ENCODE assay signal across 17 cellular contexts in genomic region chr4:84937381-84937977, GRCh38. TPM values are rescaled to one million over a fixed set of nuclear protein-coding genes. Genes with fewer than 3 reads are reported as not detected.
A peak's percentile ranks its signal among the peaks of the same experiment; 100 is the strongest.
DNase-seq lines count a peak whose midpoint lies in the region; ATAC-seq and TF ChIP-seq lines count a peak whose summit lies in the region.
"Had no signal": no experiment of that assay in that cellular context is flagged by ENCODE, and none has a peak within 500 bp of the region (broad histone marks: within the 10 kb centered on the region; RNA-seq: fewer than 3 reads in every experiment).

No MANE protein-coding gene starts in this region.

- H3K36me3 ChIP-seq in ACC112 (ENCODE audit: insufficient read depth, low read length) = peaks cover 18% of the 10 kb centered on the region
- peaks cover 2% of the 10 kb centered on the region for H3K36me3 ChIP-seq in adipocyte (ENCODE audit: control insufficient read depth, insufficient read depth, low read length, severe bottlenecking)
- H3K36me3 ChIP-seq in gastroesophageal sphincter = no peaks in the 10 kb centered on the region
- no peaks in the 10 kb centered on the region for H3K36me3 ChIP-seq in psoas muscle (ENCODE audit: insufficient read depth in 1 of 2, low read depth in 1 of 2)

- no peak overlapping the region for H3K27ac Mint-ChIP-seq in activated naive CD4-positive, alpha-beta T cell treated with anti-CD3 and anti-CD28 coated beads, Interleukin-2, amount 10 ng/mL, durations not matched to agents 7 days and 5 days
- H3K27ac Mint-ChIP-seq in activated CD8-positive, alpha-beta T cell treated with anti-CD3 and anti-CD28 coated beads, Interleukin-2, amount 10 ng/mL, durations not matched to agents 7 days and 5 days = no peak overlapping the region
- H3K27ac Mint-ChIP-seq: activated naive CD4-positive, alpha-beta T cell treated with anti-CD3 and anti-CD28 coated beads, Interleukin-2, amount 50 U/mL, for 72 hours; CD14-positive monocyte; dendritic cell treated with granulocyte-macrophage colony-stimulating factor and Interleukin-4, amounts not matched to agents 40 ng/mL and 50 ng/mL, for 4 days; neural progenitor cell had no signal

- no peaks in the 10 kb centered on the region for H3K27me3 Mint-ChIP-seq in activated naive CD4-positive, alpha-beta T cell treated with anti-CD3 and anti-CD28 coated beads, Interleukin-2, amount 10 ng/mL, durations not matched to agents 7 days and 5 days
- no peaks in the 10 kb centered on the region for H3K27me3 Mint-ChIP-seq in activated CD8-positive, alpha-beta T cell treated with anti-CD3 and anti-CD28 coated beads, Interleukin-2, amount 10 ng/mL, durations not matched to agents 7 days and 5 days (ENCODE audit: low read depth)
- H3K27me3 Mint-ChIP-seq: dendritic cell treated with granulocyte-macrophage colony-stimulating factor and Interleukin-4, amounts not matched to agents 40 ng/mL and 50 ng/mL, for 4 days had no signal

- peaks cover 77% of the 10 kb centered on the region for H3K79me2 ChIP-seq in ACC112 (ENCODE audit: control insufficient read depth, insufficient read depth, low read length, unreplicated experiment)

- no peak for DNase-seq in adipocyte (ENCODE audit: low read depth)
- no peak for DNase-seq in psoas muscle
- DNase-seq in activated naive CD4-positive, alpha-beta T cell treated with anti-CD3 and anti-CD28 coated beads, Interleukin-2, amount 10 ng/mL, durations not matched to agents 7 days and 5 days = no peak
- DNase-seq in activated CD8-positive, alpha-beta T cell treated with anti-CD3 and anti-CD28 coated beads, Interleukin-2, amount 10 ng/mL, durations not matched to agents 7 days and 5 days = no peak
- no peak for DNase-seq in NCI-H69 (lab: John Stamatoyannopoulos, UW)
- DNase-seq: NCI-H1105 treated with DMSO at 0.1 percent for 48 hours, NCI-H2107, retina had no signal

- POLR2A ChIA-PET in activated CD8-positive, alpha-beta T cell treated with anti-CD3 and anti-CD28 coated beads, Interleukin-2, amount 10 ng/mL, durations not matched to agents 7 days and 5 days (lab: Charles Lee) = no interaction called here

- H3K9me3 ChIP-seq in adipocyte (ENCODE audit: control insufficient read depth, low read length) (peaks cover 15% of the 10 kb centered on the region), gastroesophageal sphincter (peaks cover 0 to 17% (median 2%) of the 10 kb centered on the region in 3 donors), psoas muscle (peaks cover 19% of the 10 kb centered on the region)

- TF ChIP-seq EP300 in gastroesophageal sphincter (IDR thresholded peaks at IDR 0.05) = no peak

- intact Hi-C loops in psoas muscle (cut with DNase I) = no loop called here

- no peak overlapping the region for H3K4me3 Mint-ChIP-seq in activated naive CD4-positive, alpha-beta T cell treated with anti-CD3 and anti-CD28 coated beads, Interleukin-2, amount 10 ng/mL, durations not matched to agents 7 days and 5 days
- no peak overlapping the region for H3K4me3 Mint-ChIP-seq in activated CD8-positive, alpha-beta T cell treated with anti-CD3 and anti-CD28 coated beads, Interleukin-2, amount 10 ng/mL, durations not matched to agents 7 days and 5 days
- H3K4me3 Mint-ChIP-seq: CD14-positive monocyte; dendritic cell treated with granulocyte-macrophage colony-stimulating factor and Interleukin-4, amounts not matched to agents 40 ng/mL and 50 ng/mL, for 4 days; neural progenitor cell had no signal

- no peaks in the 10 kb centered on the region for H3K36me3 Mint-ChIP-seq in activated naive CD4-positive, alpha-beta T cell treated with anti-CD3 and anti-CD28 coated beads, Interleukin-2, amount 10 ng/mL, durations not matched to agents 7 days and 5 days
- H3K36me3 Mint-ChIP-seq in activated CD8-positive, alpha-beta T cell treated with anti-CD3 and anti-CD28 coated beads, Interleukin-2, amount 10 ng/mL, durations not matched to agents 7 days and 5 days (ENCODE audit: low read depth) = no peaks in the 10 kb centered on the region
- H3K36me3 Mint-ChIP-seq: activated naive CD4-positive, alpha-beta T cell treated with anti-CD3 and anti-CD28 coated beads, Interleukin-2, amount 50 U/mL, for 72 hours had no signal

- no peak overlapping the region for H2AFZ ChIP-seq in ACC112 (ENCODE audit: low read length, unreplicated experiment)
- H2AFZ ChIP-seq: neural progenitor cell had no signal

- no peak for TF ChIP-seq POLR2A in gastroesophageal sphincter (IDR thresholded peaks at IDR 0.05)
- TF ChIP-seq POLR2A in GM18505 (IDR thresholded peaks at IDR 0.05; ENCODE audit: borderline replicate concordance, extremely low read depth, insufficient read depth, insufficient read length) = no peak

- 47 to 62% methylated on average over 3 of the region's 3 CpGs for WGBS in gastroesophageal sphincter (ENCODE audit: low coverage in 1 of 2), 2 donors
- 41 to 48% (median 41%) methylated on average over 3 of the region's 3 CpGs for WGBS in psoas muscle, 3 donors

- peak overlapping the region; percentile 2; the same call in 1 of the 2 replicates for H3K27ac ChIP-seq in ACC112 (ENCODE audit: low read depth, low read length)
- H3K27ac ChIP-seq in gastroesophageal sphincter = peak overlapping the region; percentile 34 to 61 (median 54)
- peak overlapping the region; percentile 27 for H3K27ac ChIP-seq in psoas muscle
- H3K27ac ChIP-seq: epithelial cell of prostate, neural progenitor cell had no signal

- peaks cover 2% of the 10 kb centered on the region for H3K9me3 Mint-ChIP-seq in activated naive CD4-positive, alpha-beta T cell treated with anti-CD3 and anti-CD28 coated beads, Interleukin-2, amount 10 ng/mL, durations not matched to agents 7 days and 5 days
- H3K9me3 Mint-ChIP-seq in activated CD8-positive, alpha-beta T cell treated with anti-CD3 and anti-CD28 coated beads, Interleukin-2, amount 10 ng/mL, durations not matched to agents 7 days and 5 days (ENCODE audit: insufficient read depth) = peaks cover 4% of the 10 kb centered on the region

- H3K9ac ChIP-seq in adipocyte (ENCODE audit: low read length) = peak overlapping the region; percentile 18
- H3K9ac ChIP-seq: neural progenitor cell had no signal

- CTCF ChIA-PET in activated naive CD4-positive, alpha-beta T cell treated with anti-CD3 and anti-CD28 coated beads, Interleukin-2, amount 10 ng/mL, durations not matched to agents 7 days and 5 days (lab: Charles Lee) = no interaction called here
- CTCF ChIA-PET in activated CD8-positive, alpha-beta T cell treated with anti-CD3 and anti-CD28 coated beads, Interleukin-2, amount 10 ng/mL, durations not matched to agents 7 days and 5 days (lab: Charles Lee) = no interaction called here

- ATAC-seq in gastroesophageal sphincter (no peak), psoas muscle (no peak), GM18505 (IDR thresholded peaks at IDR 0.05; ENCODE audit: unreplicated experiment) (no peak)
- ATAC-seq in activated CD8-positive, alpha-beta T cell treated with anti-CD3 and anti-CD28 coated beads, Interleukin-2, amount 10 ng/mL, durations not matched to agents 7 days and 5 days = no peak
- ATAC-seq: activated CD4-positive, CD25-positive, alpha-beta regulatory T cell treated with anti-CD3 and anti-CD28 coated beads, Interleukin-2, amount 50 U/mL, for 24 hours; activated naive CD4-positive, alpha-beta T cell treated with anti-CD3 and anti-CD28 coated beads, Interleukin-2, amount 50 U/mL, for 72 hours had no signal

- no peaks in the 10 kb centered on the region for H3K4me1 Mint-ChIP-seq in activated naive CD4-positive, alpha-beta T cell treated with anti-CD3 and anti-CD28 coated beads, Interleukin-2, amount 10 ng/mL, durations not matched to agents 7 days and 5 days
- H3K4me1 Mint-ChIP-seq in activated CD8-positive, alpha-beta T cell treated with anti-CD3 and anti-CD28 coated beads, Interleukin-2, amount 10 ng/mL, durations not matched to agents 7 days and 5 days (ENCODE audit: low read depth) = no peaks in the 10 kb centered on the region

- no peaks in the 10 kb centered on the region for H3K27me3 ChIP-seq in ACC112 (ENCODE audit: insufficient read depth, low read length)
- H3K27me3 ChIP-seq in adipocyte (replicated peaks; ENCODE audit: control insufficient read depth, insufficient read depth, low read length) = no peaks in the 10 kb centered on the region
- no peaks in the 10 kb centered on the region for H3K27me3 ChIP-seq in gastroesophageal sphincter
- no peaks in the 10 kb centered on the region for H3K27me3 ChIP-seq in psoas muscle (ENCODE audit: insufficient read depth in 3 of 3, low read length in 2 of 3)
- H3K27me3 ChIP-seq: neural progenitor cell had no signal

- H3K4me1 ChIP-seq in ACC112 (ENCODE audit: control insufficient read depth, insufficient read depth, low read length, unreplicated experiment) = peaks cover 28% of the 10 kb centered on the region
- peaks cover 38% of the 10 kb centered on the region for H3K4me1 ChIP-seq in adipocyte (ENCODE audit: control insufficient read depth, insufficient read depth, low read length)
- peaks cover 11 to 35% (median 19%) of the 10 kb centered on the region in 3 donors for H3K4me1 ChIP-seq in gastroesophageal sphincter
- peaks cover 28% of the 10 kb centered on the region for H3K4me1 ChIP-seq in psoas muscle

- no peak for TF ChIP-seq CTCF in gastroesophageal sphincter (IDR thresholded peaks at IDR 0.05)
- no peak for TF ChIP-seq CTCF in psoas muscle (IDR thresholded peaks at IDR 0.05)

- H3K4me3 ChIP-seq in ACC112 (ENCODE audit: low read depth, low read length) = no peak overlapping the region
- H3K4me3 ChIP-seq in adipocyte (ENCODE audit: low read length) = peak overlapping the region; percentile 25
- H3K4me3 ChIP-seq in gastroesophageal sphincter = no peak overlapping the region
- H3K4me3 ChIP-seq in psoas muscle = no peak overlapping the region
- H3K4me3 ChIP-seq: neural progenitor cell had no signal

RNA-seq across cellular contexts. Expression of gene WDFY3, which starts 29.0 kb away (rescaled TPM):
- total RNA-seq in gastroesophageal sphincter (100 to 1,000 TPM in 1 of 4 donors, 10 to 100 TPM in 3; 76.7 to 140 (median 90.1) TPM), psoas muscle (10 to 100 TPM; 38.2 to 54.2 (median 49.0) TPM)
- 1 to 10 TPM; 3.2 to 10.0 (median 4.4) TPM for polyA plus RNA-seq in psoas muscle
- not detected for total RNA-seq in activated CD8-positive, alpha-beta T cell treated with anti-CD3 and anti-CD28 coated beads, Interleukin-2, amount 10 ng/mL, durations not matched to agents 7 days and 5 days

Comparison
In these comparisons a context has a peak if more than half of its experiments do, and no peak if none do; other contexts are left out.
1. H3K27ac ChIP-seq: peak in every context shown above with its lines; median percentile 54 in gastroesophageal sphincter; 27 in psoas muscle; 2 in ACC112.
2. RNA of gene WDFY3, which starts 29.0 kb away (total RNA-seq): 76.7 to 140 TPM in gastroesophageal sphincter and 38.2 to 54.2 TPM in psoas muscle; not detected in activated CD8-positive, alpha-beta T cell treated with anti-CD3 and anti-CD28 coated beads, Interleukin-2, amount 10 ng/mL, durations not matched to agents 7 days and 5 days; every median in the first group is over 10 times any median in the second.